ENCODE assay signal across 1 cellular context in genomic region chr16:67846320-67847063, GRCh38.
TF ChIP-seq lines count a peak whose summit lies in the region.

Gene NUTF2, plus strand, starts transcription at chr16:67846933. Its CDS starts 18,198 bp downstream, at chr16:67865131.

TF ChIP-seq in GM12878, 131 proteins besides CTCF, POLR2A, EP300 and RAD21 (continued from another document and continues in another):
- TF ChIP-seq, protein P1, sequence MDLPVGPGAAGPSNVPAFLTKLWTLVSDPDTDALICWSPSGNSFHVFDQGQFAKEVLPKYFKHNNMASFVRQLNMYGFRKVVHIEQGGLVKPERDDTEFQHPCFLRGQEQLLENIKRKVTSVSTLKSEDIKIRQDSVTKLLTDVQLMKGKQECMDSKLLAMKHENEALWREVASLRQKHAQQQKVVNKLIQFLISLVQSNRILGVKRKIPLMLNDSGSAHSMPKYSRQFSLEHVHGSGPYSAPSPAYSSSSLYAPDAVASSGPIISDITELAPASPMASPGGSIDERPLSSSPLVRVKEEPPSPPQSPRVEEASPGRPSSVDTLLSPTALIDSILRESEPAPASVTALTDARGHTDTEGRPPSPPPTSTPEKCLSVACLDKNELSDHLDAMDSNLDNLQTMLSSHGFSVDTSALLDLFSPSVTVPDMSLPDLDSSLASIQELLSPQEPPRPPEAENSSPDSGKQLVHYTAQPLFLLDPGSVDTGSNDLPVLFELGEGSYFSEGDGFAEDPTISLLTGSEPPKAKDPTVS (IDR thresholded peaks at IDR 0.05; ENCODE audit: low read depth, low read length), result 0 out of 2 replicates have a peak, but pooled peaks have one; percentile 19
- peak; percentile 18; the same call in 1 of the 2 replicates for TF ChIP-seq ESRRA (IDR thresholded peaks at IDR 0.05; ENCODE audit: low read length)
- TF ChIP-seq LARP7 (IDR thresholded peaks at IDR 0.05), result peak; percentile 55; the same call in 1 of the 2 replicates
- TF ChIP-seq ZNF24 (IDR thresholded peaks at IDR 0.05), result no peak
- peak; percentile 90 for TF ChIP-seq NR2F1 (conservative IDR thresholded peaks at IDR 0.05)
- peak; percentile 22; the same call in 1 of the 2 replicates for TF ChIP-seq DPF2 (IDR thresholded peaks at IDR 0.05)
- TF ChIP-seq SUPT20H (IDR thresholded peaks at IDR 0.05; ENCODE audit: borderline replicate concordance, control insufficient read depth, low read depth, low read length), result no peak
- TF ChIP-seq YY1 (IDR thresholded peaks at IDR 0.05; ENCODE audit: low read depth, low read length), result peak; percentile 88
- TF ChIP-seq BMI1 (IDR thresholded peaks at IDR 0.05; ENCODE audit: borderline replicate concordance), result no peak
- TF ChIP-seq, protein P2, sequence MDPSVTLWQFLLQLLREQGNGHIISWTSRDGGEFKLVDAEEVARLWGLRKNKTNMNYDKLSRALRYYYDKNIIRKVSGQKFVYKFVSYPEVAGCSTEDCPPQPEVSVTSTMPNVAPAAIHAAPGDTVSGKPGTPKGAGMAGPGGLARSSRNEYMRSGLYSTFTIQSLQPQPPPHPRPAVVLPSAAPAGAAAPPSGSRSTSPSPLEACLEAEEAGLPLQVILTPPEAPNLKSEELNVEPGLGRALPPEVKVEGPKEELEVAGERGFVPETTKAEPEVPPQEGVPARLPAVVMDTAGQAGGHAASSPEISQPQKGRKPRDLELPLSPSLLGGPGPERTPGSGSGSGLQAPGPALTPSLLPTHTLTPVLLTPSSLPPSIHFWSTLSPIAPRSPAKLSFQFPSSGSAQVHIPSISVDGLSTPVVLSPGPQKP (IDR thresholded peaks at IDR 0.05; ENCODE audit: low read depth, low read length), result 0 out of 2 replicates have a peak, but pooled peaks have one; percentile 47
- TF ChIP-seq NFIC (IDR thresholded peaks at IDR 0.05; ENCODE audit: low read depth, low read length), result no peak
- TF ChIP-seq, protein P3, sequence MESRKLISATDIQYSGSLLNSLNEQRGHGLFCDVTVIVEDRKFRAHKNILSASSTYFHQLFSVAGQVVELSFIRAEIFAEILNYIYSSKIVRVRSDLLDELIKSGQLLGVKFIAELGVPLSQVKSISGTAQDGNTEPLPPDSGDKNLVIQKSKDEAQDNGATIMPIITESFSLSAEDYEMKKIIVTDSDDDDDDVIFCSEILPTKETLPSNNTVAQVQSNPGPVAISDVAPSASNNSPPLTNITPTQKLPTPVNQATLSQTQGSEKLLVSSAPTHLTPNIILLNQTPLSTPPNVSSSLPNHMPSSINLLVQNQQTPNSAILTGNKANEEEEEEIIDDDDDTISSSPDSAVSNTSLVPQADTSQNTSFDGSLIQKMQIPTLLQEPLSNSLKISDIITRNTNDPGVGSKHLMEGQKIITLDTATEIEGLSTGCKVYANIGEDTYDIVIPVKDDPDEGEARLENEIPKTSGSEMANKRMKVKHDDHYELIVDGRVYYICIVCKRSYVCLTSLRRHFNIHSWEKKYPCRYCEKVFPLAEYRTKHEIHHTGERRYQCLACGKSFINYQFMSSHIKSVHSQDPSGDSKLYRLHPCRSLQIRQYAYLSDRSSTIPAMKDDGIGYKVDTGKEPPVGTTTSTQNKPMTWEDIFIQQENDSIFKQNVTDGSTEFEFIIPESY (IDR thresholded peaks at IDR 0.05), result no peak
- peak; percentile 15; the same call in 1 of the 2 replicates for TF ChIP-seq MYB (IDR thresholded peaks at IDR 0.05; ENCODE audit: borderline replicate concordance, low read depth, low read length)
- TF ChIP-seq SIN3A (IDR thresholded peaks at IDR 0.05; ENCODE audit: low read depth, low read length), result no peak; the same call in none of the 2 replicates
- TF ChIP-seq PAX5 (IDR thresholded peaks at IDR 0.05; ENCODE audit: borderline replicate concordance, low read depth, low read length), result peak; percentile 10; the same call in 1 of the 2 replicates
- TF ChIP-seq ZBTB40 (IDR thresholded peaks at IDR 0.05; ENCODE audit: borderline replicate concordance), result peak; percentile 83
- TF ChIP-seq ASH2L (IDR thresholded peaks at IDR 0.05; ENCODE audit: borderline replicate concordance, low read depth), result no peak
- TF ChIP-seq, protein P4, sequence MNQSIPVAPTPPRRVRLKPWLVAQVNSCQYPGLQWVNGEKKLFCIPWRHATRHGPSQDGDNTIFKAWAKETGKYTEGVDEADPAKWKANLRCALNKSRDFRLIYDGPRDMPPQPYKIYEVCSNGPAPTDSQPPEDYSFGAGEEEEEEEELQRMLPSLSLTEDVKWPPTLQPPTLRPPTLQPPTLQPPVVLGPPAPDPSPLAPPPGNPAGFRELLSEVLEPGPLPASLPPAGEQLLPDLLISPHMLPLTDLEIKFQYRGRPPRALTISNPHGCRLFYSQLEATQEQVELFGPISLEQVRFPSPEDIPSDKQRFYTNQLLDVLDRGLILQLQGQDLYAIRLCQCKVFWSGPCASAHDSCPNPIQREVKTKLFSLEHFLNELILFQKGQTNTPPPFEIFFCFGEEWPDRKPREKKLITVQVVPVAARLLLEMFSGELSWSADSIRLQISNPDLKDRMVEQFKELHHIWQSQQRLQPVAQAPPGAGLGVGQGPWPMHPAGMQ (IDR thresholded peaks at IDR 0.05; ENCODE audit: borderline replicate concordance), result no peak
- peak; percentile 91 for TF ChIP-seq CREM (IDR thresholded peaks at IDR 0.05; ENCODE audit: low read depth)
- 0 out of 2 replicates have a peak, but pooled peaks have one; percentile 28 for TF ChIP-seq ZBED1 (IDR thresholded peaks at IDR 0.05; ENCODE audit: borderline replicate concordance)
- TF ChIP-seq WRNIP1 (IDR thresholded peaks at IDR 0.05; ENCODE audit: borderline replicate concordance, low read depth, low read length), result no peak
- peak in 1 of 2 experiments; percentile 39; a peak in 1 of 4 replicates for TF ChIP-seq ETV6 (conservative IDR thresholded peaks at IDR 0.05 in 1 of 2, IDR thresholded peaks at IDR 0.05 in 1 of 2; ENCODE audit: borderline replicate concordance in 1 of 2, low read depth in 1 of 2)
- TF ChIP-seq, protein P5, sequence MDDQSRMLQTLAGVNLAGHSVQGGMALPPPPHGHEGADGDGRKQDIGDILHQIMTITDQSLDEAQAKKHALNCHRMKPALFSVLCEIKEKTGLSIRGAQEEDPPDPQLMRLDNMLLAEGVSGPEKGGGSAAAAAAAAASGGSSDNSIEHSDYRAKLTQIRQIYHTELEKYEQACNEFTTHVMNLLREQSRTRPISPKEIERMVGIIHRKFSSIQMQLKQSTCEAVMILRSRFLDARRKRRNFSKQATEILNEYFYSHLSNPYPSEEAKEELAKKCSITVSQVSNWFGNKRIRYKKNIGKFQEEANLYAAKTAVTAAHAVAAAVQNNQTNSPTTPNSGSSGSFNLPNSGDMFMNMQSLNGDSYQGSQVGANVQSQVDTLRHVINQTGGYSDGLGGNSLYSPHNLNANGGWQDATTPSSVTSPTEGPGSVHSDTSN (IDR thresholded peaks at IDR 0.05; ENCODE audit: insufficient replicate concordance, low read depth, low read length), result no peak
- 0 out of 2 replicates have a peak, but pooled peaks have one; percentile 19 for TF ChIP-seq IRF4 (IDR thresholded peaks at IDR 0.05; ENCODE audit: low read depth, low read length)
- no peak for TF ChIP-seq ATF7 (IDR thresholded peaks at IDR 0.05; ENCODE audit: low read depth)
- TF ChIP-seq CHD1 (IDR thresholded peaks at IDR 0.05; ENCODE audit: low read depth, low read length), result no peak
- TF ChIP-seq, protein P6, sequence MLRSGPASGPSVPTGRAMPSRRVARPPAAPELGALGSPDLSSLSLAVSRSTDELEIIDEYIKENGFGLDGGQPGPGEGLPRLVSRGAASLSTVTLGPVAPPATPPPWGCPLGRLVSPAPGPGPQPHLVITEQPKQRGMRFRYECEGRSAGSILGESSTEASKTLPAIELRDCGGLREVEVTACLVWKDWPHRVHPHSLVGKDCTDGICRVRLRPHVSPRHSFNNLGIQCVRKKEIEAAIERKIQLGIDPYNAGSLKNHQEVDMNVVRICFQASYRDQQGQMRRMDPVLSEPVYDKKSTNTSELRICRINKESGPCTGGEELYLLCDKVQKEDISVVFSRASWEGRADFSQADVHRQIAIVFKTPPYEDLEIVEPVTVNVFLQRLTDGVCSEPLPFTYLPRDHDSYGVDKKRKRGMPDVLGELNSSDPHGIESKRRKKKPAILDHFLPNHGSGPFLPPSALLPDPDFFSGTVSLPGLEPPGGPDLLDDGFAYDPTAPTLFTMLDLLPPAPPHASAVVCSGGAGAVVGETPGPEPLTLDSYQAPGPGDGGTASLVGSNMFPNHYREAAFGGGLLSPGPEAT (IDR thresholded peaks at IDR 0.05; ENCODE audit: low read depth), result peak; percentile 80
- 0 out of 2 replicates have a peak, but pooled peaks have one; percentile 25 for TF ChIP-seq ZNF384 (IDR thresholded peaks at IDR 0.05; ENCODE audit: borderline replicate concordance, low read depth, low read length)
- peak; percentile 77 for TF ChIP-seq GABPA (IDR thresholded peaks at IDR 0.05; ENCODE audit: low read depth)
- peak; percentile 96 for TF ChIP-seq HCFC1 (IDR thresholded peaks at IDR 0.05; ENCODE audit: low read length)
- no peak for TF ChIP-seq CEBPB (IDR thresholded peaks at IDR 0.05; ENCODE audit: borderline replicate concordance in 1 of 2, low read depth in 2 of 2, low read length in 2 of 2)
- no peak for TF ChIP-seq RAD51 (IDR thresholded peaks at IDR 0.05)
- TF ChIP-seq, protein P7, sequence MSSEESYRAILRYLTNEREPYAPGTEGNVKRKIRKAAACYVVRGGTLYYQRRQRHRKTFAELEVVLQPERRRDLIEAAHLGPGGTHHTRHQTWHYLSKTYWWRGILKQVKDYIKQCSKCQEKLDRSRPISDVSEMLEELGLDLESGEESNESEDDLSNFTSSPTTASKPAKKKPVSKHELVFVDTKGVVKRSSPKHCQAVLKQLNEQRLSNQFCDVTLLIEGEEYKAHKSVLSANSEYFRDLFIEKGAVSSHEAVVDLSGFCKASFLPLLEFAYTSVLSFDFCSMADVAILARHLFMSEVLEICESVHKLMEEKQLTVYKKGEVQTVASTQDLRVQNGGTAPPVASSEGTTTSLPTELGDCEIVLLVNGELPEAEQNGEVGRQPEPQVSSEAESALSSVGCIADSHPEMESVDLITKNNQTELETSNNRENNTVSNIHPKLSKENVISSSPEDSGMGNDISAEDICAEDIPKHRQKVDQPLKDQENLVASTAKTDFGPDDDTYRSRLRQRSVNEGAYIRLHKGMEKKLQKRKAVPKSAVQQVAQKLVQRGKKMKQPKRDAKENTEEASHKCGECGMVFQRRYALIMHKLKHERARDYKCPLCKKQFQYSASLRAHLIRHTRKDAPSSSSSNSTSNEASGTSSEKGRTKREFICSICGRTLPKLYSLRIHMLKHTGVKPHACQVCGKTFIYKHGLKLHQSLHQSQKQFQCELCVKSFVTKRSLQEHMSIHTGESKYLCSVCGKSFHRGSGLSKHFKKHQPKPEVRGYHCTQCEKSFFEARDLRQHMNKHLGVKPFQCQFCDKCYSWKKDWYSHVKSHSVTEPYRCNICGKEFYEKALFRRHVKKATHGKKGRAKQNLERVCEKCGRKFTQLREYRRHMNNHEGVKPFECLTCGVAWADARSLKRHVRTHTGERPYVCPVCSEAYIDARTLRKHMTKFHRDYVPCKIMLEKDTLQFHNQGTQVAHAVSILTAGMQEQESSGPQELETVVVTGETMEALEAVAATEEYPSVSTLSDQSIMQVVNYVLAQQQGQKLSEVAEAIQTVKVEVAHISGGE (CRISPR knock-in tag; IDR thresholded peaks at IDR 0.05), result no peak
- TF ChIP-seq IKZF2 (IDR thresholded peaks at IDR 0.05), result peak; percentile 81 to 82
- TF ChIP-seq ZNF207 (IDR thresholded peaks at IDR 0.05; ENCODE audit: borderline replicate concordance), result peak; percentile 69; the same call in 1 of the 2 replicates
- peak; percentile 99 for TF ChIP-seq IKZF1 (conservative IDR thresholded peaks at IDR 0.05)
- TF ChIP-seq KLF5 (IDR thresholded peaks at IDR 0.05; ENCODE audit: partially characterized antibody), result peak; percentile 74
- TF ChIP-seq TBL1XR1 (IDR thresholded peaks at IDR 0.05; ENCODE audit: low read depth, low read length), result peak; percentile 64; the same call in 1 of the 2 replicates
- peak; percentile 84 for TF ChIP-seq SREBF1 (IDR thresholded peaks at IDR 0.05; ENCODE audit: low read length)
- no peak for TF ChIP-seq SMC3 (IDR thresholded peaks at IDR 0.05; ENCODE audit: borderline replicate concordance, low read length)
- TF ChIP-seq, protein P8, sequence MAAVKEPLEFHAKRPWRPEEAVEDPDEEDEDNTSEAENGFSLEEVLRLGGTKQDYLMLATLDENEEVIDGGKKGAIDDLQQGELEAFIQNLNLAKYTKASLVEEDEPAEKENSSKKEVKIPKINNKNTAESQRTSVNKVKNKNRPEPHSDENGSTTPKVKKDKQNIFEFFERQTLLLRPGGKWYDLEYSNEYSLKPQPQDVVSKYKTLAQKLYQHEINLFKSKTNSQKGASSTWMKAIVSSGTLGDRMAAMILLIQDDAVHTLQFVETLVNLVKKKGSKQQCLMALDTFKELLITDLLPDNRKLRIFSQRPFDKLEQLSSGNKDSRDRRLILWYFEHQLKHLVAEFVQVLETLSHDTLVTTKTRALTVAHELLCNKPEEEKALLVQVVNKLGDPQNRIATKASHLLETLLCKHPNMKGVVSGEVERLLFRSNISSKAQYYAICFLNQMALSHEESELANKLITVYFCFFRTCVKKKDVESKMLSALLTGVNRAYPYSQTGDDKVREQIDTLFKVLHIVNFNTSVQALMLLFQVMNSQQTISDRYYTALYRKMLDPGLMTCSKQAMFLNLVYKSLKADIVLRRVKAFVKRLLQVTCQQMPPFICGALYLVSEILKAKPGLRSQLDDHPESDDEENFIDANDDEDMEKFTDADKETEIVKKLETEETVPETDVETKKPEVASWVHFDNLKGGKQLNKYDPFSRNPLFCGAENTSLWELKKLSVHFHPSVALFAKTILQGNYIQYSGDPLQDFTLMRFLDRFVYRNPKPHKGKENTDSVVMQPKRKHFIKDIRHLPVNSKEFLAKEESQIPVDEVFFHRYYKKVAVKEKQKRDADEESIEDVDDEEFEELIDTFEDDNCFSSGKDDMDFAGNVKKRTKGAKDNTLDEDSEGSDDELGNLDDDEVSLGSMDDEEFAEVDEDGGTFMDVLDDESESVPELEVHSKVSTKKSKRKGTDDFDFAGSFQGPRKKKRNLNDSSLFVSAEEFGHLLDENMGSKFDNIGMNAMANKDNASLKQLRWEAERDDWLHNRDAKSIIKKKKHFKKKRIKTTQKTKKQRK (IDR thresholded peaks at IDR 0.05; ENCODE audit: low read depth, low read length), result no peak
